Comparison of ENCODE assay signal across 12 cellular contexts in genomic region chr12:130955238-130955816, GRCh38. TPM values are rescaled to one million over a fixed set of nuclear protein-coding genes. Genes with fewer than 3 reads are reported as not detected.
DNase-seq lines count a peak whose midpoint lies in the region; ATAC-seq and TF ChIP-seq lines count a peak whose summit lies in the region.
"Had no signal": no experiment of that assay in that cellular context is flagged by ENCODE, and none has a peak within 500 bp of the region (broad histone marks: within the 10 kb centered on the region; RNA-seq: fewer than 3 reads in every experiment).

No MANE protein-coding gene starts in this region.

- in situ Hi-C loops in GM23248 (cut with MboI) (no loop called here), G401 (cut with HindIII; ENCODE audit: low sequenced_read_pairs) (no loop called here)

- BruUV-seq in PC-9 (replicated peaks; lab: Mats Ljungman, UMichigan), result no TSS peak

- POLR2A ChIA-PET in PC-9 (lab: Charles Lee; ENCODE audit: unreplicated experiment), result no interaction called here

- H3K4me1 ChIP-seq in GM23248 (ENCODE audit: insufficient read depth) (0 out of 2 replicates have a peak, but pooled peaks cover 8% of the 10 kb centered on the region), mucosa of descending colon (ENCODE audit: low read depth) (no peaks in the 10 kb centered on the region), subcutaneous abdominal adipose tissue (ENCODE audit: control insufficient read depth in 5 of 5, insufficient read depth in 5 of 5, low read length in 5 of 5) (peaks cover 0 to 19% (median 13%) of the 10 kb centered on the region in 5 donors), PC-9 (replicated peaks; ENCODE audit: insufficient read depth) (no peaks in the 10 kb centered on the region)

- CTCF ChIA-PET in PC-9 (lab: Charles Lee), result no interaction called here

- 9 to 14% methylated on average over 11 of the region's 11 CpGs for WGBS in GM23248 (ENCODE audit: low coverage in 1 of 2, low lambda C conversion rate in 2 of 2, missing lambda C conversion rate in 2 of 2), 2 experiments

- no peaks in the 10 kb centered on the region for H3K9me3 ChIP-seq in GM23248 (ENCODE audit: low read depth)
- no peaks in the 10 kb centered on the region for H3K9me3 ChIP-seq in mucosa of descending colon
- H3K9me3 ChIP-seq in subcutaneous abdominal adipose tissue (ENCODE audit: control insufficient read depth in 5 of 5, low read length in 5 of 5), result no peaks in the 10 kb centered on the region
- no peaks in the 10 kb centered on the region for H3K9me3 ChIP-seq in PC-9 (ENCODE audit: insufficient read depth, low read depth)

- H3K27me3 ChIP-seq in GM23248 (replicated peaks; ENCODE audit: insufficient read depth) (peaks cover 6% of the 10 kb centered on the region; the same call in 1 of the 2 replicates), subcutaneous abdominal adipose tissue (ENCODE audit: control insufficient read depth in 5 of 5, insufficient read depth in 4 of 5, low read length in 5 of 5) (peaks cover 2 to 27% (median 12%) of the 10 kb centered on the region in 5 donors), PC-9 (ENCODE audit: insufficient read depth, low read depth) (peaks cover 85% of the 10 kb centered on the region)

- intact Hi-C loops in mucosa of descending colon (cut with DNase I, micrococcal nuclease), result no loop called here
- intact Hi-C loops in PC-9 (cut with micrococcal nuclease; ENCODE audit: unreplicated experiment), result no loop called here

- no peaks in the 10 kb centered on the region for H3K79me2 ChIP-seq in GM23248 (ENCODE audit: insufficient read depth)
- no peaks in the 10 kb centered on the region for H3K79me2 ChIP-seq in PC-9 (ENCODE audit: low read depth)

- H3F3A ChIP-seq in GM23248 (ENCODE audit: insufficient read depth), result no peaks in the 10 kb centered on the region
- peaks cover 7% of the 10 kb centered on the region for H3F3A ChIP-seq in PC-9 (ENCODE audit: insufficient read depth, low read depth)

- H2AFZ ChIP-seq in GM23248 (peak overlapping the region; percentile 38; the same call in 1 of the 2 replicates), PC-9 (no peak overlapping the region)

- H3K36me3 ChIP-seq in GM23248 (ENCODE audit: low read depth), result no peaks in the 10 kb centered on the region
- H3K36me3 ChIP-seq in mucosa of descending colon (ENCODE audit: low read depth), result no peaks in the 10 kb centered on the region
- H3K36me3 ChIP-seq in subcutaneous abdominal adipose tissue (ENCODE audit: control insufficient read depth in 5 of 5, insufficient read depth in 5 of 5, low read length in 5 of 5), result peaks cover 0 to 4% (median 0%) of the 10 kb centered on the region in 5 donors
- no peaks in the 10 kb centered on the region for H3K36me3 ChIP-seq in PC-9 (ENCODE audit: low read depth)

- H3K9me2 ChIP-seq in GM23248 (ENCODE audit: insufficient read depth) (no peaks in the 10 kb centered on the region), PC-9 (ENCODE audit: insufficient read depth) (no peaks in the 10 kb centered on the region)

- DNase-seq in GM23248 (peak; percentile 24), foreskin fibroblast (no peak), mucosa of descending colon (no peak), G401 (ENCODE audit: low spot score) (no peak), PC-9 (no peak), AG08396 (ENCODE audit: low spot score) (no peak), NCI-H510A treated with DMSO at 0.1 percent for 48 hours (lab: John Stamatoyannopoulos, UW) (no peak)
- DNase-seq: DMS 273 treated with DMSO at 0.1 percent for 48 hours, NCI-H2081, NCI-H69, SW 1271 had no signal

- no peak overlapping the region for H3K27ac ChIP-seq in GM23248
- no peak overlapping the region for H3K27ac ChIP-seq in subcutaneous abdominal adipose tissue (ENCODE audit: low read depth, low read length)
- H3K27ac ChIP-seq in PC-9, result no peak overlapping the region

- peak overlapping the region; percentile 81 for H3K4me2 ChIP-seq in GM23248 (ENCODE audit: unreplicated experiment)
- H3K4me2 ChIP-seq in PC-9, result no peak overlapping the region

- H3K9ac ChIP-seq in GM23248, result no peak overlapping the region
- peak overlapping the region in 1 of 5 donors; percentile 59 for H3K9ac ChIP-seq in subcutaneous abdominal adipose tissue (ENCODE audit: low read length in 5 of 5)

- H4K20me1 ChIP-seq in GM23248 (ENCODE audit: insufficient read depth) (no peaks in the 10 kb centered on the region), PC-9 (ENCODE audit: insufficient read depth) (no peaks in the 10 kb centered on the region)

- TF ChIP-seq CTCF in foreskin fibroblast (IDR thresholded peaks at IDR 0.05; ENCODE audit: low read depth, low read length), result no peak
- TF ChIP-seq CTCF in mucosa of descending colon (IDR thresholded peaks at IDR 0.05), result no peak
- no peak for TF ChIP-seq CTCF in PC-9 (conservative IDR thresholded peaks at IDR 0.05)

- peak; percentile 11 for ATAC-seq in mucosa of descending colon

- H3K4me3 ChIP-seq in GM23248 (peak overlapping the region; percentile 69), foreskin fibroblast (ENCODE audit: low read depth in 1 of 2, low read length in 2 of 2) (peak overlapping the region; percentile 46 to 84), mucosa of descending colon (no peak overlapping the region), subcutaneous abdominal adipose tissue (ENCODE audit: low read depth in 1 of 5, low read length in 5 of 5) (peak overlapping the region; percentile 34 to 72 (median 61)), PC-9 (no peak overlapping the region)

RNA-seq across cellular contexts. Expression of gene ADGRD1, which starts 1.6 kb away (rescaled TPM):
- total RNA-seq in GM23248 (2014; rRNA removed; shearing (Covaris generic)), result 7.9 and 8.2 TPM in 2 replicates
- polyA plus RNA-seq in GM23248 (2016; fragmentation: Nextera tagmentation; extraction: Ambion mirVana), result 11.2 and 11.3 TPM in 2 replicates
- total RNA-seq in mucosa of descending colon, result 10 to 100 TPM in 2 of 3 donors, 1 to 10 TPM in 1; 2.6 to 18.4 (median 12.9) TPM
- total RNA-seq in G401 (2014; rRNA removed; shearing (Covaris generic)), result 0.51 TPM in 1 of 2 replicates, not detected in the other
- total RNA-seq in PC-9 (2021), result not detected in 2 replicates

Comparison
In these comparisons a context has a peak if more than half of its experiments do, and no peak if none do; other contexts are left out.
1. H3K4me3 ChIP-seq: peak in GM23248 (single experiment), foreskin fibroblast (2 of 2) and subcutaneous abdominal adipose tissue (5 of 5); none in mucosa of descending colon (single experiment) and PC-9 (single experiment).